In the genomic region with DNA sequence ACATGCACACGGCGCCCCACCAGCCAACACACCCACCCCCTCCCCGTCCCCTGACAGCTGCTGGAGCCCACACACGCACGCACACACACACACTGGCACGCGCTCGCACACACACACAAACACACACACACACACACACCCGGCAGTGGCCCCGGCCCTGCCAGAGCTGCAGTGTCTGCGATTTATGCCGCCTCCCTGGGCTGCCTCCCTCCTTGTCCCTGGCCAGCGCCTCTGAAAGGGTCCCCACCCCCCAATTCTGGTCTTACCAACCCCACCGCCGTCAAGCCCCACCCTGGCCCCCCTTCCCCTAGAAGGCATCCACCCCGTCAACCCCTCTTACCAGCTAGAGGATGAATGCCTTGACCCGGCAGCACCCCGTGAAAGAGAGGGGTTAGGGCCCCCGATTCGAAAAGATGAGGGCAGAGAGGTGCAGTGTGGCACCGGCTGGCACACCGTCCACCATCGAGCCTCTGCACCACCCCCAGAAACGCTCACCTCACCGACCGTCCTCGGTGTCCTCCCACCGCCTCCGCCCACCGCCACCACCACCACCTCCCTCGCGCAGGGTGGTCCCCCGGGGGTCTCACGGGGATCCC, we compare ENCODE assay signal across 10 cellular contexts. TPM values are rescaled to one million over a fixed set of nuclear protein-coding genes. Genes with fewer than 3 reads are reported as not detected.
DNase-seq lines count a peak whose midpoint lies in the region; ATAC-seq and TF ChIP-seq lines count a peak whose summit lies in the region.
"Had no signal": no experiment of that assay in that cellular context is flagged by ENCODE, and none has a peak within 500 bp of the region (broad histone marks: within the 10 kb centered on the region; RNA-seq: fewer than 3 reads in every experiment).

No MANE protein-coding gene starts in this region.

- no peak overlapping the region for H3K4me3 ChIP-seq in CD4-positive, alpha-beta memory T cell (ENCODE audit: low read length in 2 of 2)
- H3K4me3 ChIP-seq in PC-9 (peak overlapping the region; percentile 90), epithelial cell of esophagus (ENCODE audit: low read length) (peak overlapping the region; percentile 49), osteoblast (ENCODE audit: insufficient read depth, low read length) (peak overlapping the region; percentile 61)

- no peaks in the 10 kb centered on the region for H3K9me2 ChIP-seq in PC-9 (ENCODE audit: insufficient read depth)

- H3K4me1 Mint-ChIP-seq in CD4-positive, alpha-beta memory T cell: peaks cover 3 to 22% (median 13%) of the 10 kb centered on the region in 4 donors
- H3K4me1 Mint-ChIP-seq in activated CD4-positive, alpha-beta T cell treated with anti-CD3 and anti-CD28 coated beads, Interleukin-2, amount 10 ng/mL, durations not matched to agents 24 days and 14 days: peaks cover 16% of the 10 kb centered on the region

- peaks cover 0 to 2% (median 0%) of the 10 kb centered on the region in 8 donors for H3K9me3 Mint-ChIP-seq in CD4-positive, alpha-beta memory T cell
- no peaks in the 10 kb centered on the region for H3K9me3 Mint-ChIP-seq in activated CD4-positive, alpha-beta T cell treated with anti-CD3 and anti-CD28 coated beads, Interleukin-2, amount 10 ng/mL, durations not matched to agents 24 days and 14 days

- CTCF ChIA-PET in CD4-positive, alpha-beta memory T cell (lab: Charles Lee; ENCODE audit: partially characterized antibody): interaction anchor here (1.7 kb wide), 1 partner anchor 109 kb away, joined by 7 read pairs; no protein-coding TSS in a partner anchor
- CTCF ChIA-PET in PC-9 (lab: Charles Lee): no interaction called here

- H3K79me2 ChIP-seq in PC-9 (ENCODE audit: low read depth) (peaks cover 18% of the 10 kb centered on the region), osteoblast (ENCODE audit: insufficient read depth, low read length) (no peaks in the 10 kb centered on the region)

- no peak overlapping the region for H3K27ac ChIP-seq in CD4-positive, alpha-beta memory T cell (ENCODE audit: low read depth, low read length)
- H3K27ac ChIP-seq in PC-9 (no peak overlapping the region), osteoblast (ENCODE audit: low read depth, low read length) (no peak overlapping the region)

- no peaks in the 10 kb centered on the region for H3K9me3 ChIP-seq in CD4-positive, alpha-beta memory T cell (ENCODE audit: control insufficient read depth in 1 of 2, low read length in 2 of 2)
- H3K9me3 ChIP-seq in PC-9 (ENCODE audit: insufficient read depth, low read depth): no peaks in the 10 kb centered on the region
- no peaks in the 10 kb centered on the region for H3K9me3 ChIP-seq in osteoblast (ENCODE audit: low read depth, low read length)

- no peak for ATAC-seq in HG02884 (IDR thresholded peaks at IDR 0.05; ENCODE audit: unreplicated experiment)

- H4K20me1 ChIP-seq in PC-9 (ENCODE audit: insufficient read depth): no peaks in the 10 kb centered on the region
- peaks cover 6% of the 10 kb centered on the region for H4K20me1 ChIP-seq in osteoblast (ENCODE audit: insufficient read depth, low read length)

- H3K27me3 ChIP-seq in CD4-positive, alpha-beta memory T cell (ENCODE audit: insufficient read depth, low read length): peaks cover 28% of the 10 kb centered on the region
- H3K27me3 ChIP-seq in PC-9 (ENCODE audit: insufficient read depth, low read depth): no peaks in the 10 kb centered on the region
- H3K27me3 ChIP-seq in osteoblast (ENCODE audit: insufficient read depth, low read length): peaks cover 53% of the 10 kb centered on the region

- peak overlapping the region; percentile 49 to 72 (median 64) for H3K4me3 Mint-ChIP-seq in CD4-positive, alpha-beta memory T cell
- no peak overlapping the region for H3K4me3 Mint-ChIP-seq in activated CD4-positive, alpha-beta T cell treated with anti-CD3 and anti-CD28 coated beads, Interleukin-2, amount 10 ng/mL, durations not matched to agents 24 days and 14 days

- intact Hi-C loops in CD4-positive, alpha-beta memory T cell (cut with micrococcal nuclease): no loop called here
- intact Hi-C loops in PC-9 (cut with micrococcal nuclease; ENCODE audit: unreplicated experiment): no loop called here
- intact Hi-C loops in activated CD4-positive, alpha-beta T cell treated with anti-CD3 and anti-CD28 coated beads, Interleukin-2, amount 10 ng/mL, durations not matched to agents 24 days and 14 days (cut with micrococcal nuclease): loop anchor here (5.0 kb wide), 1 partner anchor 89 kb away; no protein-coding TSS in a partner anchor

- peaks cover 42% of the 10 kb centered on the region for H3F3A ChIP-seq in PC-9 (ENCODE audit: insufficient read depth, low read depth)

- DNase-seq in CD4-positive, alpha-beta memory T cell: no peak
- DNase-seq in PC-9 (no peak), epithelial cell of esophagus (ENCODE audit: low read depth) (no peak), osteoblast (ENCODE audit: insufficient read length, low spot score, missing footprints) (peak; percentile 80), NCI-H524 treated with DMSO at 0.1 percent for 48 hours (lab: John Stamatoyannopoulos, UW) (no peak), NCI-H1105 treated with DMSO at 0.1 percent for 48 hours (lab: John Stamatoyannopoulos, UW) (no peak)
- no peak for DNase-seq in activated CD4-positive, alpha-beta T cell treated with anti-CD3 and anti-CD28 coated beads, Interleukin-2, amount 10 ng/mL, durations not matched to agents 24 days and 14 days
- DNase-seq: NCI-H774 had no signal

- peak overlapping the region in 1 of 7 donors; percentile 35 for H3K27ac Mint-ChIP-seq in CD4-positive, alpha-beta memory T cell
- no peak overlapping the region for H3K27ac Mint-ChIP-seq in activated CD4-positive, alpha-beta T cell treated with anti-CD3 and anti-CD28 coated beads, Interleukin-2, amount 10 ng/mL, durations not matched to agents 24 days and 14 days

- H2AFZ ChIP-seq in PC-9 (peak overlapping the region; percentile 92), osteoblast (ENCODE audit: low read length) (no peak overlapping the region)

- H3K36me3 Mint-ChIP-seq in CD4-positive, alpha-beta memory T cell: no peaks in the 10 kb centered on the region
- H3K36me3 Mint-ChIP-seq in activated CD4-positive, alpha-beta T cell treated with anti-CD3 and anti-CD28 coated beads, Interleukin-2, amount 10 ng/mL, durations not matched to agents 24 days and 14 days (ENCODE audit: low read depth): no peaks in the 10 kb centered on the region

- POLR2A ChIA-PET in CD4-positive, alpha-beta memory T cell (lab: Charles Lee; ENCODE audit: partially characterized antibody): interaction anchor here (0.9 kb wide), 1 partner anchor 162 kb away, joined by 3 read pairs; no protein-coding TSS in a partner anchor
- POLR2A ChIA-PET in PC-9 (lab: Charles Lee; ENCODE audit: unreplicated experiment): no interaction called here

- TF ChIP-seq CTCF in PC-9 (conservative IDR thresholded peaks at IDR 0.05) (no peak), epithelial cell of esophagus (IDR thresholded peaks at IDR 0.05; ENCODE audit: insufficient read depth, low read depth, low read length, missing control alignments) (no peak), osteoblast (IDR thresholded peaks at IDR 0.05; ENCODE audit: extremely low read depth, low read depth, low read length) (no peak)

- H3K4me1 ChIP-seq in CD4-positive, alpha-beta memory T cell (ENCODE audit: insufficient read depth, low read length): peaks cover 16% of the 10 kb centered on the region
- peaks cover 40% of the 10 kb centered on the region for H3K4me1 ChIP-seq in PC-9 (replicated peaks; ENCODE audit: insufficient read depth)
- peaks cover 5% of the 10 kb centered on the region for H3K4me1 ChIP-seq in osteoblast (ENCODE audit: insufficient read depth, low read length)

- no TSS peak for BruUV-seq in PC-9 (replicated peaks; lab: Mats Ljungman, UMichigan)

- peak overlapping the region; percentile 88 for H3K4me2 ChIP-seq in PC-9
- peak overlapping the region; percentile 53 for H3K4me2 ChIP-seq in osteoblast (ENCODE audit: insufficient read depth, low read length)

- H3K27me3 Mint-ChIP-seq in CD4-positive, alpha-beta memory T cell: peaks cover 36 to 43% of the 10 kb centered on the region in 2 donors
- H3K27me3 Mint-ChIP-seq in activated CD4-positive, alpha-beta T cell treated with anti-CD3 and anti-CD28 coated beads, Interleukin-2, amount 10 ng/mL, durations not matched to agents 24 days and 14 days: peaks cover 60% of the 10 kb centered on the region

- H3K36me3 ChIP-seq in CD4-positive, alpha-beta memory T cell (ENCODE audit: insufficient read depth, low read length): no peaks in the 10 kb centered on the region
- no peaks in the 10 kb centered on the region for H3K36me3 ChIP-seq in PC-9 (ENCODE audit: low read depth)
- no peaks in the 10 kb centered on the region for H3K36me3 ChIP-seq in osteoblast (ENCODE audit: insufficient read depth, low read length)

RNA-seq across cellular contexts. Expression of a gene that starts 0.6 kb away (rescaled TPM):
- total RNA-seq in CD4-positive, alpha-beta memory T cell: under 1 TPM; 0.32 to 0.55 TPM
- polyA plus RNA-seq in CD4-positive, alpha-beta memory T cell: not detected
- total RNA-seq in PC-9 (2021) (30.8 and 36.6 TPM in 2 replicates), osteoblast (under 0.01 and 0.29 TPM in 2 replicates)
- total RNA-seq in activated CD4-positive, alpha-beta T cell treated with anti-CD3 and anti-CD28 coated beads, Interleukin-2, amount 10 ng/mL, durations not matched to agents 24 days and 14 days: 0.07 and 0.09 TPM in 2 replicates

RNA-seq across cellular contexts. Expression of a gene that starts 59.6 kb away (rescaled TPM):
- total RNA-seq in CD4-positive, alpha-beta memory T cell: 100 to 1,000 TPM; 213 to 218 TPM
- 100 to 1,000 TPM; 339 to 441 TPM for polyA plus RNA-seq in CD4-positive, alpha-beta memory T cell
- total RNA-seq in PC-9 (2021) (26.0 and 28.1 TPM in 2 replicates), osteoblast (0.29 and 0.72 TPM in 2 replicates)
- total RNA-seq in activated CD4-positive, alpha-beta T cell treated with anti-CD3 and anti-CD28 coated beads, Interleukin-2, amount 10 ng/mL, durations not matched to agents 24 days and 14 days: 207 and 231 TPM in 2 replicates
- total RNA-seq: HT1080 had no signal

Comparison
In these comparisons a context has a peak if more than half of its experiments do, and no peak if none do; other contexts are left out.
1. H3K4me3 ChIP-seq: peak in PC-9 (single experiment), epithelial cell of esophagus (single experiment) and osteoblast (single experiment); none in CD4-positive, alpha-beta memory T cell (0 of 2).
2. RNA of a gene that starts 0.6 kb away (total RNA-seq): 30.8 to 36.6 TPM in PC-9; 0.32 to 0.55 TPM in CD4-positive, alpha-beta memory T cell, 0.07 to 0.09 TPM in activated CD4-positive, alpha-beta T cell treated with anti-CD3 and anti-CD28 coated beads, Interleukin-2, amount 10 ng/mL, durations not matched to agents 24 days and 14 days and under 0.01 to 0.29 TPM in osteoblast; every median in the first group is over 10 times any median in the second.
3. RNA of a gene that starts 59.6 kb away (total RNA-seq): 213 to 218 TPM in CD4-positive, alpha-beta memory T cell, 207 to 231 TPM in activated CD4-positive, alpha-beta T cell treated with anti-CD3 and anti-CD28 coated beads, Interleukin-2, amount 10 ng/mL, durations not matched to agents 24 days and 14 days and 26.0 to 28.1 TPM in PC-9; 0.29 to 0.72 TPM in osteoblast; every median in the first group is over 10 times any median in the second.